In the genomic region with DNA sequence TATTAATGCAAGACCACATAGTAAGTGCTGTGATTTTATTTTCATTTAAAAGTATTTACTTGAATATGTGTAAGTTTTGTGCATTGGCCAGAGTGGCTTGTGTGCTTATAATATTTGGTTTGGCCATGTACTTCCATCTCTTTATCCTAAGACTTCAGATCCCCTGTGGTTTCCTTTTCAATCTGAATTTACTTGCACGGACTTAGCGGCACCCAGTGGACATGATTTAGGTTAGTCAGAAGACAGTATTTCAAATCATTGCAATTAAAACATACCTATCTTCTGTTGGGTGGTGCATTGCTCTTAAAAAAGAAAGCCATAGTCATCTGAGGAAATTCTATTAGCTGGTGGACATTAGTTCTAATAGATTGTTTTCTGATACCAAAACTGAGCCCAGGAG, we compare ENCODE assay signal across 14 cellular contexts. TPM values are rescaled to one million over a fixed set of nuclear protein-coding genes. Genes with fewer than 3 reads are reported as not detected.
A peak's percentile ranks its signal among the peaks of the same experiment; 100 is the strongest.
DNase-seq lines count a peak whose midpoint lies in the region; ATAC-seq, FAIRE-seq and TF ChIP-seq lines count a peak whose summit lies in the region.
"Had no signal": no experiment of that assay in that cellular context is flagged by ENCODE, and none has a peak within 500 bp of the region (broad histone marks: within the 10 kb centered on the region; RNA-seq: fewer than 3 reads in every experiment).

No MANE protein-coding gene starts in this region.

- no peak overlapping the region for H3K27ac Mint-ChIP-seq in GM23338
- no peak overlapping the region for H3K27ac Mint-ChIP-seq in activated CD4-positive, alpha-beta memory T cell treated with anti-CD3 and anti-CD28 coated beads for 36 hours
- H3K27ac Mint-ChIP-seq: activated T-cell treated with anti-CD3 and anti-CD28 coated beads, Interleukin-2, amount 50 U/mL, for 24 hours; T-helper 17 cell had no signal

- H3K27ac ChIP-seq in A549 (no peak overlapping the region), GM23338 (ENCODE audit: low read depth) (no peak overlapping the region), foreskin keratinocyte (no peak overlapping the region), upper lobe of left lung (no peak overlapping the region)
- H3K27ac ChIP-seq: BLaER1 treated with 17β-estradiol and CSF1 and Interleukin-3, amounts not matched to agents 10 nM and 100 nM; transverse colon had no signal

- no peak overlapping the region for H3K4me2 ChIP-seq in A549
- H3K4me2 ChIP-seq in GM23338: no peak overlapping the region
- H3K4me2 ChIP-seq: BLaER1 treated with 17β-estradiol and CSF1 and Interleukin-3, amounts not matched to agents 10 nM and 100 nM had no signal

- H4K20me1 ChIP-seq in GM23338 (replicated peaks; ENCODE audit: insufficient read depth): no peaks in the 10 kb centered on the region
- H4K20me1 ChIP-seq: BLaER1 treated with 17β-estradiol and CSF1 and Interleukin-3, amounts not matched to agents 10 nM and 100 nM had no signal

- CTCF ChIA-PET in A549 (lab: Yijun Ruan, JAX): interaction anchor here (0.7 kb wide), 1 partner anchor 81 kb away, joined by 3 read pairs; no protein-coding TSS in a partner anchor
- CTCF ChIA-PET in activated CD4-positive, alpha-beta memory T cell treated with anti-CD3 and anti-CD28 coated beads for 36 hours (lab: Charles Lee): interaction anchor here (0.7 kb wide), 1 partner anchor 82 kb away, joined by 3 read pairs; no protein-coding TSS in a partner anchor

- no peaks in the 10 kb centered on the region for H3K9me2 ChIP-seq in GM23338 (ENCODE audit: insufficient read depth)

- peaks cover 16% of the 10 kb centered on the region; the same call in 2 of the 3 replicates for H3K9me3 Mint-ChIP-seq in GM23338
- peaks cover 3% of the 10 kb centered on the region for H3K9me3 Mint-ChIP-seq in activated CD4-positive, alpha-beta memory T cell treated with anti-CD3 and anti-CD28 coated beads for 36 hours
- H3K9me3 Mint-ChIP-seq: activated T-cell treated with anti-CD3 and anti-CD28 coated beads, Interleukin-2, amount 50 U/mL, for 24 hours had no signal

- H3K79me2 ChIP-seq in GM23338 (replicated peaks; ENCODE audit: insufficient read depth): no peaks in the 10 kb centered on the region

- H3K27me3 Mint-ChIP-seq in GM23338 (ENCODE audit: insufficient read depth, low read depth, poor library complexity): no peaks in the 10 kb centered on the region
- no peaks in the 10 kb centered on the region for H3K27me3 Mint-ChIP-seq in activated CD4-positive, alpha-beta memory T cell treated with anti-CD3 and anti-CD28 coated beads for 36 hours
- H3K27me3 Mint-ChIP-seq: activated T-cell treated with anti-CD3 and anti-CD28 coated beads, Interleukin-2, amount 50 U/mL, for 24 hours; T-helper 17 cell had no signal

- POLR2A ChIA-PET in A549 (lab: Yijun Ruan, JAX): no interaction called here
- POLR2A ChIA-PET in activated CD4-positive, alpha-beta memory T cell treated with anti-CD3 and anti-CD28 coated beads for 36 hours (lab: Charles Lee): no interaction called here

- H3K9me3 ChIP-seq in A549: no peaks in the 10 kb centered on the region
- no peaks in the 10 kb centered on the region for H3K9me3 ChIP-seq in upper lobe of left lung
- H3K9me3 ChIP-seq: transverse colon had no signal

- DNase-seq in A549 (ENCODE audit: low read depth in 1 of 2, low spot score in 1 of 2) (peak in 1 of 2 experiments; percentile 5), GM23338 (ENCODE audit: low spot score) (peak; percentile 16), RPMI7951 (ENCODE audit: low read depth) (peak; percentile 18), foreskin keratinocyte (no peak), NCI-H82 (lab: John Stamatoyannopoulos, UW) (no peak), upper lobe of left lung (no peak)
- DNase-seq in activated CD4-positive, alpha-beta memory T cell treated with anti-CD3 and anti-CD28 coated beads for 36 hours: no peak
- DNase-seq in stimulated activated naive CD4-positive, alpha-beta T cell treated with Interleukin-2 at 50 U/mL for 16 hours (lab: John Stamatoyannopoulos, UW): no peak
- DNase-seq: activated T-cell treated with anti-CD3 and anti-CD28 coated beads, Interleukin-2, amount 50 U/mL, for 24 hours; central memory CD4-positive, alpha-beta T cell; T-helper 17 cell; transverse colon had no signal

- H3K27me3 ChIP-seq in GM23338 (ENCODE audit: insufficient read depth) (no peaks in the 10 kb centered on the region), foreskin keratinocyte (no peaks in the 10 kb centered on the region), upper lobe of left lung (no peaks in the 10 kb centered on the region)
- H3K27me3 ChIP-seq: BLaER1 treated with 17β-estradiol and CSF1 and Interleukin-3, amounts not matched to agents 10 nM and 100 nM; transverse colon had no signal

- H3K4me3 ChIP-seq in A549 (no peak overlapping the region), GM23338 (no peak overlapping the region), upper lobe of left lung (no peak overlapping the region)
- H3K4me3 ChIP-seq: BLaER1 treated with 17β-estradiol and CSF1 and Interleukin-3, amounts not matched to agents 10 nM and 100 nM; transverse colon had no signal

- no peak for FAIRE-seq in A549 (lab: Jason Lieb, UNC)
- FAIRE-seq: frontal cortex had no signal

- TF ChIP-seq EP300 in A549 (IDR thresholded peaks at IDR 0.05) (no peak), upper lobe of left lung (IDR thresholded peaks at IDR 0.05) (no peak)

- H3K36me3 ChIP-seq in GM23338 (ENCODE audit: insufficient read depth): no peaks in the 10 kb centered on the region
- peaks cover 0 to 8% (median 0%) of the 10 kb centered on the region in 4 donors for H3K36me3 ChIP-seq in upper lobe of left lung

- intact Hi-C loops in activated CD4-positive, alpha-beta memory T cell treated with anti-CD3 and anti-CD28 coated beads for 36 hours (cut with micrococcal nuclease): no loop called here

- H2AFZ ChIP-seq in GM23338: no peak overlapping the region

- no peak for TF ChIP-seq POLR2A in A549 (IDR thresholded peaks at IDR 0.05; ENCODE audit: low read length)
- TF ChIP-seq POLR2A in upper lobe of left lung (IDR thresholded peaks at IDR 0.05): no peak

- TF ChIP-seq RAD21 in A549 (conservative IDR thresholded peaks at IDR 0.05 in 1 of 2, IDR thresholded peaks at IDR 0.05 in 1 of 2): peak; percentile 29 to 30; a peak in 1 of 5 replicates

- H3K4me1 Mint-ChIP-seq in GM23338: peaks cover 3% of the 10 kb centered on the region; the same call in 2 of the 3 replicates
- no peaks in the 10 kb centered on the region for H3K4me1 Mint-ChIP-seq in activated CD4-positive, alpha-beta memory T cell treated with anti-CD3 and anti-CD28 coated beads for 36 hours (ENCODE audit: low read depth)

- TF ChIP-seq CTCF in A549 (IDR thresholded peaks at IDR 0.05) (0 out of 3 replicates have a peak, but pooled peaks have one; percentile 10), GM23338 (conservative IDR thresholded peaks at IDR 0.05; ENCODE audit: low read depth in 2 of 2) (peak; percentile 24 to 45; a peak in 2 of 4 replicates), foreskin keratinocyte (conservative IDR thresholded peaks at IDR 0.05) (peak; percentile 33), upper lobe of left lung (IDR thresholded peaks at IDR 0.05) (no peak)

- WGBS in A549 (ENCODE audit: missing lambda C conversion rate): 65% methylated on average over 2 of the region's 2 CpGs
- WGBS in upper lobe of left lung, 2 donors: 46 to 49% methylated on average over 2 of the region's 2 CpGs

- H3K36me3 Mint-ChIP-seq in GM23338 (ENCODE audit: low read depth): peaks cover 7% of the 10 kb centered on the region; the same call in 2 of the 3 replicates
- peaks cover 5% of the 10 kb centered on the region for H3K36me3 Mint-ChIP-seq in activated CD4-positive, alpha-beta memory T cell treated with anti-CD3 and anti-CD28 coated beads for 36 hours

- H3K4me3 Mint-ChIP-seq in GM23338: no peak overlapping the region
- H3K4me3 Mint-ChIP-seq in activated CD4-positive, alpha-beta memory T cell treated with anti-CD3 and anti-CD28 coated beads for 36 hours: no peak overlapping the region
- H3K4me3 Mint-ChIP-seq: activated T-cell treated with anti-CD3 and anti-CD28 coated beads, Interleukin-2, amount 50 U/mL, for 24 hours; T-helper 17 cell had no signal

- H3K4me1 ChIP-seq in A549 (peaks cover 12% of the 10 kb centered on the region), GM23338 (ENCODE audit: insufficient read depth) (no peaks in the 10 kb centered on the region; the same call in 1 of the 2 replicates), foreskin keratinocyte (no peaks in the 10 kb centered on the region), upper lobe of left lung (peaks cover 0 to 3% (median 0%) of the 10 kb centered on the region in 4 donors)
- H3K4me1 ChIP-seq: transverse colon had no signal

- ATAC-seq in A549 (no peak), GM23338 (no peak), foreskin keratinocyte (no peak), upper lobe of left lung (ENCODE audit: low FRiP score in 2 of 2) (no peak)
- ATAC-seq: T-helper 17 cell had no signal

- no peaks in the 10 kb centered on the region for H3F3A ChIP-seq in GM23338 (replicated peaks; ENCODE audit: low read depth)

RNA-seq across cellular contexts. Expression of a gene that starts 30.7 kb away (rescaled TPM):
- polyA plus RNA-seq in A549 (2011; rRNA removed): 0.35 and 0.81 TPM in 2 replicates
- polyA plus RNA-seq in A549 (2012; cell fraction: cytosol; rRNA removed): 0.11 and 0.17 TPM in 2 replicates
- polyA plus RNA-seq in A549 (2012; cell fraction: nucleus; rRNA removed): 0.18 and 0.28 TPM in 2 replicates
- 0.18 to 0.29 TPM (median 0.28 TPM) in 3 replicates for polyA plus RNA-seq in A549 (2017; fragmentation: RNase III; extraction: RNeasy Plus Mini Kit Qiagen cat#74134 plus additional on column Dnase treatment)
- polyA minus RNA-seq in A549 (2011; rRNA and poly(A)+ RNA removed): 0.21 and 0.29 TPM in 2 replicates
- 0.23 and 0.66 TPM in 2 replicates for total RNA-seq in GM23338 (2014; rRNA removed; shearing (Covaris generic))
- polyA plus RNA-seq in GM23338 (2016; fragmentation: Nextera tagmentation; extraction: Ambion mirVana): 0.23 and 0.33 TPM in 2 replicates
- total RNA-seq in RPMI7951 (2014; rRNA removed; shearing (Covaris generic)): 0.48 and 0.78 TPM in 2 replicates
- total RNA-seq in foreskin keratinocyte: 0.35 and 0.41 TPM in 2 replicates
- 0.20 and 0.21 TPM in 2 replicates for polyA plus RNA-seq in foreskin keratinocyte
- under 1 TPM; 0.29 to 0.90 TPM for total RNA-seq in activated CD4-positive, alpha-beta memory T cell treated with anti-CD3 and anti-CD28 coated beads for 36 hours
- 1 to 10 TPM; 1.5 to 9.4 (median 4.8) TPM for total RNA-seq in upper lobe of left lung

RNA-seq across cellular contexts. Expression of a gene that starts 54.2 kb away (rescaled TPM):
- polyA plus RNA-seq in A549 (2011; rRNA removed) (1.7 and 1.8 TPM in 2 replicates), A549 (2017; fragmentation: RNase III; extraction: RNeasy Plus Mini Kit Qiagen cat#74134 plus additional on column Dnase treatment) (1.6 TPM in 3 replicates), GM23338 (2016; fragmentation: Nextera tagmentation; extraction: Ambion mirVana) (2.3 and 2.4 TPM in 2 replicates), foreskin keratinocyte (1.3 and 1.5 TPM in 2 replicates)
- polyA plus RNA-seq in A549 (2012; cell fraction: cytosol; rRNA removed): 1.2 and 1.7 TPM in 2 replicates
- 1.6 and 1.8 TPM in 2 replicates for polyA plus RNA-seq in A549 (2012; cell fraction: nucleus; rRNA removed)
- polyA minus RNA-seq in A549 (2011; rRNA and poly(A)+ RNA removed): 1.8 and 2.2 TPM in 2 replicates
- 6.5 and 7.4 TPM in 2 replicates for total RNA-seq in GM23338 (2014; rRNA removed; shearing (Covaris generic))
- total RNA-seq in RPMI7951 (2014; rRNA removed; shearing (Covaris generic)): 2.4 TPM in 2 replicates
- total RNA-seq in foreskin keratinocyte (2.4 and 3.2 TPM in 2 replicates), upper lobe of left lung (1 to 10 TPM; 5.0 to 9.4 (median 7.0) TPM)
- total RNA-seq in activated CD4-positive, alpha-beta memory T cell treated with anti-CD3 and anti-CD28 coated beads for 36 hours: 1 to 10 TPM; 3.6 to 3.9 TPM

Comparison
In these comparisons a context has a peak if more than half of its experiments do, and no peak if none do; other contexts are left out.
1. DNase-seq: peak in GM23338 (single experiment) and RPMI7951 (single experiment); none in foreskin keratinocyte (0 of 2), NCI-H82 (single experiment), activated CD4-positive, alpha-beta memory T cell treated with anti-CD3 and anti-CD28 coated beads for 36 hours (single experiment), stimulated activated naive CD4-positive, alpha-beta T cell treated with Interleukin-2 at 50 U/mL for 16 hours (single experiment) and upper lobe of left lung (0 of 2).
2. CTCF ChIP-seq: peak in A549 (single experiment), GM23338 (2 of 2) and foreskin keratinocyte (single experiment); none in upper lobe of left lung (0 of 6).